Comparison of ENCODE assay signal across 2 cellular contexts in the genomic region with DNA sequence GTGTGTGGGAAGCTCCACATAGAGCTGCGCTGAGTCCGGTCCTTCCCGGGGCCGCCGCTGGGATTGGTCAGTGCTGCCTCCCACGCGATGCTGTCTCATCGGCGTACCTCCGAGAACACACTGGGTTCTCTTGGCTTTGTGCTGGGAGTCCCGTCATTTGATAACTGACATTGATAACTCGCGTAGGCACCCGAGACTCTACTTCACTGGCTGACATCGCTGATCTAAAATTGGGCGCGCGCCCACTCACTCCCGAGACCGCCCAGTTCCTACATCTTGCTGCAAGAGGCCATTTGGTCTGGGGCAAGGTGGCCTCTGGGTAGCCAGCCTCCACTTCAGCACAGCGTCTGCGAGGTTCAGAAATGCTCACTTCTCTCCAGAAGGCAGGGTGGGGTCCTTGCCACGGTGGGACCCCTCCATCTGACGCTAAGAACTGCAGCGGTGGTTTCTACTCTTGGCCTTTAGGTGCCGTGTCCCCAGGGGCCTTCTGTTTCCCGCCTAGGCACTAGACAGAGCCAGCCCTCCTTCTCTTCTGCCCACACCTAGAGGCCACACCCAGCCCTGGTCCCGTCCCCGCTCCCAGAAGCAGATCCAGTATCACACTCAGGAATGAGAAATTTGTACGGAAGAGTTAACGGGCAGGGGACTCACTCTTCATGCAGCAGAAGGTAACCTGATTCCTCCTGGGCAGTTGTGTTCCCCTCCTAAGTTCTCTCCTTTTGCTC.
TF ChIP-seq lines count a peak whose summit lies in the region.

No MANE protein-coding gene starts in this region.

TF ChIP-seq in HEK293, 187 proteins besides CTCF, POLR2A, EP300 and RAD21:
- TF ChIP-seq ZNF292 (tag by site-specific recombination; IDR thresholded peaks at IDR 0.05; ENCODE audit: borderline replicate concordance, low read depth) = no peak
- peak; percentile 28; the same call in 1 of the 2 replicates for TF ChIP-seq ZFHX2 (tag by site-specific recombination; conservative IDR thresholded peaks at IDR 0.05)

TF ChIP-seq in H1, 55 proteins besides CTCF, POLR2A, EP300 and RAD21:
- TF ChIP-seq ZNF274 (IDR thresholded peaks at IDR 0.05; ENCODE audit: borderline replicate concordance, extremely low read depth, low read length) (no peak), CEBPB (IDR thresholded peaks at IDR 0.05; ENCODE audit: low read depth, low read length) (no peak), RXRA (IDR thresholded peaks at IDR 0.05; ENCODE audit: insufficient read depth, low read depth, low read length) (no peak), NANOG (IDR thresholded peaks at IDR 0.05; ENCODE audit: insufficient read depth, low read depth, low read length, poor library complexity, severe bottlenecking) (no peak), TBP (IDR thresholded peaks at IDR 0.05; ENCODE audit: low read depth, low read length) (no peak)
